In the genomic region with DNA sequence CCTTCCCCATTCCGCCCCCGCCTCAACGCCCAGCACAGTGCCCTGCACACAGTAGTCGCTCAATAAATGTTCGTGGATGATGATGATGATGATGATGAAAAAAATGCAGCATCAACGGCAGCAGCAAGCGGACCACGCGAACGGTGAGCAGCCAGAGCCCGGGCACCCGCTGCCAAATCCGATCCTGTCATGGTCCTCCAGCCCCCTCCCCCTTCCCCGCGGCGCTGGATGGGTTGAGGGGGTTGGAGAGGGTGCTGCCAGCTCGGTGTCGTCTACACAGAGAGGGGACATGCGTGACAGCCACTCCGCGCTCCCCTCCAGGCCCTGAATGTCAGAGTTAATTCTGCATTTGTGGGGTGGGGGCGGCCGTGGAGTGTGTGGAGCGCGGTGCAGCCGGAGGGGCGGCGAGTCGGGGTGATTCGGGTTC, we compare ENCODE assay signal across 10 cellular contexts. TPM values are rescaled to one million over a fixed set of nuclear protein-coding genes. Genes with fewer than 3 reads are reported as not detected.
DNase-seq lines count a peak whose midpoint lies in the region; ATAC-seq and TF ChIP-seq lines count a peak whose summit lies in the region.
"Had no signal": no experiment of that assay in that cellular context is flagged by ENCODE, and none has a peak within 500 bp of the region (broad histone marks: within the 10 kb centered on the region; RNA-seq: fewer than 3 reads in every experiment).

No MANE protein-coding gene starts in this region.

- H3K9me3 ChIP-seq in GM23248 (ENCODE audit: low read depth) (no peaks in the 10 kb centered on the region), iPS DF 6.9 (ENCODE audit: control insufficient read depth, insufficient read depth, low read length) (no peaks in the 10 kb centered on the region), gastrocnemius medialis (no peaks in the 10 kb centered on the region)

- TF ChIP-seq POLR2A in gastrocnemius medialis (IDR thresholded peaks at IDR 0.05), result no peak

- no peak for ATAC-seq in gastrocnemius medialis
- no peak for ATAC-seq in GM18498 (IDR thresholded peaks at IDR 0.05; ENCODE audit: unreplicated experiment)
- ATAC-seq in GM21737 (IDR thresholded peaks at IDR 0.05; ENCODE audit: unreplicated experiment), result no peak

- no peak for DNase-seq in GM23248
- DNase-seq in activated T-helper 1 cell treated with anti-CD3 and anti-CD28 coated beads, Interleukin-12 subunit alpha, Interleukin-12 subunit beta, Interleukin-2, Interleukin-4 antibody, amounts not matched to agents 30 ng/mL and 10 ng/mL and 1 ng/mL, durations not matched to agents 14 hours and 24 hours and 36 hours (ENCODE audit: low spot score), result no peak
- no peak for DNase-seq in iPS DF 6.9 (ENCODE audit: low read depth, low spot score)
- DNase-seq in gastrocnemius medialis, result no peak
- DNase-seq in HT-29 (ENCODE audit: low spot score), result no peak
- DNase-seq in NCI-H2081 treated with DMSO at 0.1 percent for 48 hours (lab: John Stamatoyannopoulos, UW), result no peak

- H3K27me3 ChIP-seq in GM23248 (replicated peaks; ENCODE audit: insufficient read depth) (peaks cover 34% of the 10 kb centered on the region), iPS DF 6.9 (ENCODE audit: control insufficient read depth, insufficient read depth, low read length) (peaks cover 24% of the 10 kb centered on the region), gastrocnemius medialis (peaks cover 23 to 36% (median 35%) of the 10 kb centered on the region in 3 donors)

- H3K4me2 ChIP-seq in GM23248 (ENCODE audit: unreplicated experiment), result peak overlapping the region; percentile 39

- intact Hi-C loops in activated T-helper 1 cell treated with anti-CD3 and anti-CD28 coated beads, Interleukin-12 subunit alpha, Interleukin-12 subunit beta, Interleukin-2, Interleukin-4 antibody, amounts not matched to agents 30 ng/mL and 10 ng/mL and 1 ng/mL, durations not matched to agents 14 hours and 24 hours and 36 hours (cut with micrococcal nuclease), result no loop called here
- intact Hi-C loops in gastrocnemius medialis (cut with DNase I; ENCODE audit: low total_unique reads), result loop anchor here (10.0 kb wide), 1 partner anchor 190 kb away; no protein-coding TSS in a partner anchor

- peak overlapping the region; percentile 10 for H3K4me3 Mint-ChIP-seq in activated T-helper 1 cell treated with anti-CD3 and anti-CD28 coated beads, Interleukin-12 subunit alpha, Interleukin-12 subunit beta, Interleukin-2, Interleukin-4 antibody, amounts not matched to agents 30 ng/mL and 10 ng/mL and 1 ng/mL, durations not matched to agents 14 hours and 24 hours and 36 hours
- H3K4me3 Mint-ChIP-seq: activated naive CD8-positive, alpha-beta T cell treated with anti-CD3 and anti-CD28 coated beads, Interleukin-2, amount 10 ng/mL, durations not matched to agents 7 days and 5 days had no signal

- H3F3A ChIP-seq in GM23248 (ENCODE audit: insufficient read depth), result no peaks in the 10 kb centered on the region

- no peaks in the 10 kb centered on the region for H4K20me1 ChIP-seq in GM23248 (ENCODE audit: insufficient read depth)

- H3K36me3 ChIP-seq in GM23248 (ENCODE audit: low read depth), result no peaks in the 10 kb centered on the region
- no peaks in the 10 kb centered on the region for H3K36me3 ChIP-seq in iPS DF 6.9 (ENCODE audit: control insufficient read depth, insufficient read depth, low read length)
- no peaks in the 10 kb centered on the region for H3K36me3 ChIP-seq in gastrocnemius medialis

- H3K79me2 ChIP-seq in GM23248 (ENCODE audit: insufficient read depth), result no peaks in the 10 kb centered on the region

- H3K4me1 ChIP-seq in GM23248 (ENCODE audit: insufficient read depth) (no peaks in the 10 kb centered on the region), iPS DF 6.9 (ENCODE audit: control insufficient read depth, insufficient read depth, low read length) (no peaks in the 10 kb centered on the region; the same call in none of the 2 replicates), gastrocnemius medialis (peaks cover 7 to 16% of the 10 kb centered on the region in 2 donors)

- no peak for TF ChIP-seq CTCF in gastrocnemius medialis (IDR thresholded peaks at IDR 0.05 in 4 of 5, conservative IDR thresholded peaks at IDR 0.05 in 1 of 5)

- H3K9ac ChIP-seq in GM23248, result no peak overlapping the region

- H3K27ac Mint-ChIP-seq in activated T-helper 1 cell treated with anti-CD3 and anti-CD28 coated beads, Interleukin-12 subunit alpha, Interleukin-12 subunit beta, Interleukin-2, Interleukin-4 antibody, amounts not matched to agents 30 ng/mL and 10 ng/mL and 1 ng/mL, durations not matched to agents 14 hours and 24 hours and 36 hours, result no peak overlapping the region
- H3K27ac Mint-ChIP-seq: activated naive CD8-positive, alpha-beta T cell treated with anti-CD3 and anti-CD28 coated beads, Interleukin-2, amount 10 ng/mL, durations not matched to agents 7 days and 5 days had no signal

- H3K27me3 Mint-ChIP-seq in activated T-helper 1 cell treated with anti-CD3 and anti-CD28 coated beads, Interleukin-12 subunit alpha, Interleukin-12 subunit beta, Interleukin-2, Interleukin-4 antibody, amounts not matched to agents 30 ng/mL and 10 ng/mL and 1 ng/mL, durations not matched to agents 14 hours and 24 hours and 36 hours (ENCODE audit: insufficient read depth), result peaks cover 63% of the 10 kb centered on the region

- H3K9me2 ChIP-seq in GM23248 (ENCODE audit: insufficient read depth), result no peaks in the 10 kb centered on the region

- 0 out of 2 replicates have a peak overlapping the region, but pooled peaks have one; percentile 4 for H2AFZ ChIP-seq in GM23248

- H3K4me3 ChIP-seq in GM23248 (peak overlapping the region; percentile 12; the same call in 1 of the 2 replicates), iPS DF 6.9 (ENCODE audit: low read length) (peak overlapping the region; percentile 47; the same call in 1 of the 2 replicates), gastrocnemius medialis (peak overlapping the region; percentile 35 to 43 (median 40))

- no peaks in the 10 kb centered on the region for H3K4me1 Mint-ChIP-seq in activated T-helper 1 cell treated with anti-CD3 and anti-CD28 coated beads, Interleukin-12 subunit alpha, Interleukin-12 subunit beta, Interleukin-2, Interleukin-4 antibody, amounts not matched to agents 30 ng/mL and 10 ng/mL and 1 ng/mL, durations not matched to agents 14 hours and 24 hours and 36 hours (ENCODE audit: low read depth)

- in situ Hi-C loops in GM23248 (cut with MboI), result no loop called here
- in situ Hi-C loops in gastrocnemius medialis (cut with MboI; ENCODE audit: low sequenced_read_pairs in 4 of 4), result no loop called here

- H3K36me3 Mint-ChIP-seq in activated T-helper 1 cell treated with anti-CD3 and anti-CD28 coated beads, Interleukin-12 subunit alpha, Interleukin-12 subunit beta, Interleukin-2, Interleukin-4 antibody, amounts not matched to agents 30 ng/mL and 10 ng/mL and 1 ng/mL, durations not matched to agents 14 hours and 24 hours and 36 hours (ENCODE audit: low read depth), result no peaks in the 10 kb centered on the region
- H3K36me3 Mint-ChIP-seq: activated naive CD8-positive, alpha-beta T cell treated with anti-CD3 and anti-CD28 coated beads, Interleukin-2, amount 10 ng/mL, durations not matched to agents 7 days and 5 days had no signal

- 4 to 5% methylated on average over 26 to 27 of the region's 30 CpGs for WGBS in GM23248 (ENCODE audit: low coverage in 1 of 2, low lambda C conversion rate in 2 of 2, missing lambda C conversion rate in 2 of 2), 2 experiments
- WGBS in iPS DF 6.9 (ENCODE audit: insufficient coverage, insufficient read length), result no CpG with 5 or more reads among the region's 30 CpGs

- H3K27ac ChIP-seq in GM23248 (no peak overlapping the region), iPS DF 6.9 (ENCODE audit: low read length) (no peak overlapping the region), gastrocnemius medialis (no peak overlapping the region)
- H3K27ac ChIP-seq: RWPE1 had no signal

- H3K9me3 Mint-ChIP-seq in activated T-helper 1 cell treated with anti-CD3 and anti-CD28 coated beads, Interleukin-12 subunit alpha, Interleukin-12 subunit beta, Interleukin-2, Interleukin-4 antibody, amounts not matched to agents 30 ng/mL and 10 ng/mL and 1 ng/mL, durations not matched to agents 14 hours and 24 hours and 36 hours, result no peaks in the 10 kb centered on the region
- H3K9me3 Mint-ChIP-seq: activated naive CD8-positive, alpha-beta T cell treated with anti-CD3 and anti-CD28 coated beads, Interleukin-2, amount 10 ng/mL, durations not matched to agents 7 days and 5 days had no signal

RNA-seq across cellular contexts. Expression of gene CACNA1D, which starts 0.7 kb away (rescaled TPM):
- total RNA-seq in GM23248 (2014; rRNA removed; shearing (Covaris generic)), result not detected in 2 replicates
- not detected in 2 replicates for polyA plus RNA-seq in GM23248 (2016; fragmentation: Nextera tagmentation; extraction: Ambion mirVana)
- total RNA-seq in activated T-helper 1 cell treated with anti-CD3 and anti-CD28 coated beads, Interleukin-12 subunit alpha, Interleukin-12 subunit beta, Interleukin-2, Interleukin-4 antibody, amounts not matched to agents 30 ng/mL and 10 ng/mL and 1 ng/mL, durations not matched to agents 14 hours and 24 hours and 36 hours, result 0.65 and 1.2 TPM in 2 replicates
- total RNA-seq in gastrocnemius medialis, result under 1 TPM in 2 of 4 donors, not detected in 2; 0.18 to 0.34 TPM
- 17.1 and 25.3 TPM in 2 replicates for total RNA-seq in HT-29 (2014; rRNA removed; shearing (Covaris generic))
- total RNA-seq: activated naive CD8-positive, alpha-beta T cell treated with anti-CD3 and anti-CD28 coated beads, Interleukin-2, amount 10 ng/mL, durations not matched to agents 7 days and 5 days had no signal
